In the genomic region with DNA sequence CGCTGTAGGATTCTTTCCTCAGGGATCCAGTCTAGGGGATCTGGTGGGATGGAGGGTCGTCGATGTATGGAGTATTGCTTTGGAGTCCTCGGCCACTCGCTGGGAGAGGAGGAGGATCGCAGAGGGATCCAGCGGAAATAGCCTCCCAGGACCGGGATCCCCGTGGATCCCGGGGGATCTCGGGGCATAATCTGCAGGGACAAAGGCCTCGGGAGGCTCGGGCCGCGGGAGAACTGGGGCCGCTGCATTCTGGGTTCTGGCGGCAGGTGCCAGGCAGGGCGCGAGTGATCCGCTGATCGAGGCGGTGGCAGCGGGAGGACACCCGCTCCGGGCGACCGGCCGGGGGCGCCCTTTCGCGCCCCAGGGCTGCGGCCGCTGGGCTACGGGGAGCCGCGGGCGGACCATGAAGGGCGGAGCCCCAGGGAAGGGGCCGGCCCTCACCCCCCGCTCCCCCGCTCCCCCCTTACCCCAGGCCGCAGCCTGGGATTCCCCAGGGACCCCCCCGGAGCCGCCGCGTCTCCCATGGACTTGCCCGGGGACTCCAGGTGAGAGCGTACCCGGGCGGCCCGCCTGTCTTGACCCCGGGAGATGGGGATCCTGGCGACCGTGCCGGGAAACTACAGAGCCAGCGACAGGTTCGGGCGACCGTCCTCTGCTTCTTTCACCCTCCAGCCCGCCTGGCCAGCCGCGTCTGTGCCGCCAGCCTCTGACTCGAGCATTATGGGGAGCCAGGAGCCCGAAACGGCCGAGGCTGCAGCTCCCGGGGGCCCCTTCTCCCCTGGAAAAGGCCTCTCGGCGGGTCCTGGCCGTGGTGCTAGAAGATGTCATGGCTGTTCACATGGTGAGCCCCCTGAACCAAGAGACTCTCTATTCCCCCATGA, we compare ENCODE assay signal across 8 cellular contexts. TPM values are rescaled to one million over a fixed set of nuclear protein-coding genes. Genes with fewer than 3 reads are reported as not detected.
A peak's percentile ranks its signal among the peaks of the same experiment; 100 is the strongest.
DNase-seq lines count a peak whose midpoint lies in the region; ATAC-seq and TF ChIP-seq lines count a peak whose summit lies in the region.

No MANE protein-coding gene starts in this region.

- intact Hi-C loops in PC-3 (cut with micrococcal nuclease) = loop anchor here (2.0 kb wide), 1 partner anchor 17 kb away; no protein-coding TSS in a partner anchor

- peaks cover 0 to 33% (median 6%) of the 10 kb centered on the region in 3 donors for H3K36me3 Mint-ChIP-seq in naive thymus-derived CD8-positive, alpha-beta T cell
- peaks cover 32% of the 10 kb centered on the region for H3K36me3 Mint-ChIP-seq in stimulated activated naive CD8-positive, alpha-beta T cell treated with anti-CD3 and anti-CD28 coated beads, Interleukin-15, Interleukin-2, amounts not matched to agents 100 ng/mL and 50 ng/mL, for 24 hours (ENCODE audit: low read depth)

- peak overlapping the region; percentile 97 for H2AFZ ChIP-seq in PC-3 (ENCODE audit: low read length)

- no peaks in the 10 kb centered on the region for H3K27me3 ChIP-seq in PC-3 (ENCODE audit: low read length)

- no peaks in the 10 kb centered on the region for H3K36me3 ChIP-seq in PC-3 (ENCODE audit: low read depth, low read length)

- no peak overlapping the region for H3K27ac ChIP-seq in PC-3 (ENCODE audit: low read length)

- peak; percentile 62 for TF ChIP-seq CTCF in PC-3 (conservative IDR thresholded peaks at IDR 0.05; ENCODE audit: low read depth, low read length)

- BruUV-seq in PC-3 (replicated peaks; lab: Mats Ljungman, UMichigan) = TSS peak; percentile 62

- H4K20me1 ChIP-seq in PC-3 (ENCODE audit: low read length) = no peaks in the 10 kb centered on the region

- DNase-seq in CD1c-positive myeloid dendritic cell (ENCODE audit: extremely low spot score) (peak; percentile 85), PC-3 (peak; percentile 64), activated T-helper 1 cell treated with Interleukin-2 at 50 U/mL for 16 hours (ENCODE audit: low read depth) (peak; percentile 68), fibroblast of gingiva (ENCODE audit: low read depth) (peak; percentile 74)
- DNase-seq in naive thymus-derived CD8-positive, alpha-beta T cell = peak; percentile 59 to 81 (median 68)

- 0 out of 2 replicates have a peak, but pooled peaks cover 4% of the 10 kb centered on the region for H3K4me1 ChIP-seq in PC-3 (ENCODE audit: insufficient read depth, low read length)

- H3K9me2 ChIP-seq in PC-3 (replicated peaks; ENCODE audit: low read length) = no peaks in the 10 kb centered on the region

- ATAC-seq in GM19324 (IDR thresholded peaks at IDR 0.05; ENCODE audit: low FRiP score, unreplicated experiment) = peak; percentile 58
- peak; percentile 35 for ATAC-seq in HG03565 (IDR thresholded peaks at IDR 0.05; ENCODE audit: unreplicated experiment)
- peak; percentile 78 for ATAC-seq in PC-3
- ATAC-seq in naive thymus-derived CD8-positive, alpha-beta T cell = peak; percentile 60 to 62

- H3F3A ChIP-seq in PC-3 (ENCODE audit: low read length, unreplicated experiment) = no peaks in the 10 kb centered on the region

- H3K4me1 Mint-ChIP-seq in naive thymus-derived CD8-positive, alpha-beta T cell = peaks cover 17 to 35% (median 31%) of the 10 kb centered on the region in 4 donors
- H3K4me1 Mint-ChIP-seq in stimulated activated naive CD8-positive, alpha-beta T cell treated with anti-CD3 and anti-CD28 coated beads, Interleukin-15, Interleukin-2, amounts not matched to agents 100 ng/mL and 50 ng/mL, for 24 hours (ENCODE audit: low read depth) = peaks cover 39% of the 10 kb centered on the region

- POLR2A ChIA-PET in PC-3 (lab: Charles Lee; ENCODE audit: unreplicated experiment) = no interaction called here
- POLR2A ChIA-PET in naive thymus-derived CD8-positive, alpha-beta T cell (lab: Charles Lee) = interaction anchor here (0.6 to 4.0 kb wide), 16 partner anchors 9 to 233 kb away, joined by 3 to 71 read pairs (median 8); partner anchors contain the start of genes FBRS, PHKG2, SRCAP and ZNF688

- no peaks in the 10 kb centered on the region for H3K9me3 Mint-ChIP-seq in naive thymus-derived CD8-positive, alpha-beta T cell
- no peaks in the 10 kb centered on the region for H3K9me3 Mint-ChIP-seq in stimulated activated naive CD8-positive, alpha-beta T cell treated with anti-CD3 and anti-CD28 coated beads, Interleukin-15, Interleukin-2, amounts not matched to agents 100 ng/mL and 50 ng/mL, for 24 hours

- H3K9me3 ChIP-seq in PC-3 (ENCODE audit: low read length) = no peaks in the 10 kb centered on the region

- peak overlapping the region; percentile 77 for H3K9ac ChIP-seq in PC-3 (ENCODE audit: low read length)

- peaks cover 11% of the 10 kb centered on the region; the same call in 1 of the 2 replicates for H3K79me2 ChIP-seq in PC-3 (ENCODE audit: low read length)

- H3K4me2 ChIP-seq in PC-3 (ENCODE audit: low read length) = peak overlapping the region; percentile 99

- peak overlapping the region; percentile 97 to 100 (median 99) for H3K4me3 Mint-ChIP-seq in naive thymus-derived CD8-positive, alpha-beta T cell
- peak overlapping the region; percentile 98 for H3K4me3 Mint-ChIP-seq in stimulated activated naive CD8-positive, alpha-beta T cell treated with anti-CD3 and anti-CD28 coated beads, Interleukin-15, Interleukin-2, amounts not matched to agents 100 ng/mL and 50 ng/mL, for 24 hours

- CTCF ChIA-PET in PC-3 (lab: Charles Lee) = interaction anchor here (0.6 to 0.9 kb wide), 3 partner anchors 34 to 222 kb away, joined by 3 to 13 read pairs (median 4); partner anchors contain the start of gene DCTPP1

- H3K27me3 Mint-ChIP-seq in naive thymus-derived CD8-positive, alpha-beta T cell = no peaks in the 10 kb centered on the region
- H3K27me3 Mint-ChIP-seq in stimulated activated naive CD8-positive, alpha-beta T cell treated with anti-CD3 and anti-CD28 coated beads, Interleukin-15, Interleukin-2, amounts not matched to agents 100 ng/mL and 50 ng/mL, for 24 hours = no peaks in the 10 kb centered on the region

- H3K27ac Mint-ChIP-seq in naive thymus-derived CD8-positive, alpha-beta T cell = peak overlapping the region; percentile 95 to 100 (median 98)
- H3K27ac Mint-ChIP-seq in stimulated activated naive CD8-positive, alpha-beta T cell treated with anti-CD3 and anti-CD28 coated beads, Interleukin-15, Interleukin-2, amounts not matched to agents 100 ng/mL and 50 ng/mL, for 24 hours = peak overlapping the region; percentile 98

- H3K4me3 ChIP-seq in PC-3 (ENCODE audit: low read length) = peak overlapping the region; percentile 91

RNA-seq across cellular contexts. Expression of gene PRR14, which starts 0.6 kb away (rescaled TPM):
- 9.6 and 14.5 TPM in 2 replicates for total RNA-seq in PC-3 (2014; rRNA removed)
- 10 to 100 TPM; 81.4 to 83.8 TPM for total RNA-seq in naive thymus-derived CD8-positive, alpha-beta T cell
- 10 to 100 TPM; 13.3 to 22.3 (median 15.3) TPM for polyA plus RNA-seq in naive thymus-derived CD8-positive, alpha-beta T cell

RNA-seq across cellular contexts. Expression of gene FBRS, which starts 6.9 kb away (rescaled TPM):
- total RNA-seq in PC-3 (2014; rRNA removed) = 22.2 and 35.0 TPM in 2 replicates
- total RNA-seq in naive thymus-derived CD8-positive, alpha-beta T cell = 100 to 1,000 TPM; 208 to 221 TPM
- 1 to 10 TPM; 3.2 to 8.0 (median 4.4) TPM for polyA plus RNA-seq in naive thymus-derived CD8-positive, alpha-beta T cell

RNA-seq across cellular contexts. Expression of gene ZNF689, which starts 41.2 kb away (rescaled TPM):
- total RNA-seq in PC-3 (2014; rRNA removed) = 6.0 and 6.9 TPM in 2 replicates
- 10 to 100 TPM; 10.8 to 13.7 TPM for total RNA-seq in naive thymus-derived CD8-positive, alpha-beta T cell
- 10 to 100 TPM in 2 of 3 donors, 1 to 10 TPM in 1; 7.7 to 12.5 (median 11.0) TPM for polyA plus RNA-seq in naive thymus-derived CD8-positive, alpha-beta T cell

RNA-seq across cellular contexts. Expression of gene SRCAP, which starts 47.6 kb away (rescaled TPM):
- total RNA-seq in PC-3 (2014; rRNA removed) = 19.0 and 29.6 TPM in 2 replicates
- total RNA-seq in naive thymus-derived CD8-positive, alpha-beta T cell = 100 to 1,000 TPM; 107 to 110 TPM
- polyA plus RNA-seq in naive thymus-derived CD8-positive, alpha-beta T cell = 10 to 100 TPM in 2 of 3 donors, 1 to 10 TPM in 1; 5.2 to 31.3 (median 14.9) TPM
